ENCODE assay signal across 34 cellular contexts in genomic region chr1:43107664-43108063, GRCh38.
"Had no signal": no experiment of that assay in that cellular context is flagged by ENCODE, and none has a peak within 500 bp of the region (broad histone marks: within the 10 kb centered on the region; RNA-seq: fewer than 3 reads in every experiment).

No MANE protein-coding gene starts in this region.

- H3K9me3 ChIP-seq: MG63 had no signal

- DNase-seq: Karpas-422, Kasumi-1, MG63, MM.1S, MV-4-11, NCI-H1048, NCI-H1092, NCI-H1092 treated with DMSO at 0.1 percent for 48 hours, NCI-H1105, NCI-H1105 treated with DMSO at 0.1 percent for 48 hours, NCI-H1417, NCI-H1417 treated with DMSO at 0.1 percent for 48 hours, NCI-H1436, NCI-H1436 treated with DMSO at 0.1 percent for 48 hours, NCI-H146, NCI-H1694, NCI-H1694 treated with DMSO at 0.1 percent for 48 hours, NCI-H187, NCI-H187 treated with DMSO at 0.1 percent for 48 hours, NCI-H1930, NCI-H2029, NCI-H2029 treated with DMSO at 0.1 percent for 48 hours, NCI-H2081, NCI-H2081 treated with DMSO at 0.1 percent for 48 hours, NCI-H2107, NCI-H2171, NCI-H2171 treated with DMSO at 0.1 percent for 48 hours, NCI-H2227 treated with DMSO at 0.1 percent for 48 hours, NCI-H226, NCI-H345, NCI-H446, NCI-H446 treated with DMSO at 0.1 percent for 48 hours, NCI-H510A, NCI-H510A treated with DMSO at 0.1 percent for 48 hours had no signal

- H3K36me3 ChIP-seq: MG63 had no signal

- H3K4me3 ChIP-seq: MG63 had no signal

- H3K27me3 ChIP-seq: MG63 had no signal
